In genomic region chr5:132830436-132831094, GRCh38 we compare ENCODE assay signal across 8 cellular contexts. TPM values are rescaled to one million over a fixed set of nuclear protein-coding genes. Genes with fewer than 3 reads are reported as not detected.
A peak's percentile ranks its signal among the peaks of the same experiment; 100 is the strongest.
DNase-seq lines count a peak whose midpoint lies in the region; ATAC-seq and TF ChIP-seq lines count a peak whose summit lies in the region.

Gene SHROOM1, minus strand, starts transcription at chr5:132830647. Its CDS starts 4,507 bp downstream, at chr5:132826140.

- ATAC-seq in GM21825 (IDR thresholded peaks at IDR 0.05; ENCODE audit: unreplicated experiment) (peak; percentile 56), foreskin keratinocyte (peak; percentile 42)
- ATAC-seq in activated CD8-positive, alpha-beta T cell treated with anti-CD3 and anti-CD28 coated beads, Interleukin-2, amount 10 ng/mL, durations not matched to agents 7 days and 5 days = peak; percentile 39

- no peaks in the 10 kb centered on the region for H3K4me1 ChIP-seq in foreskin keratinocyte
- H3K4me1 ChIP-seq in neural progenitor cell = no peaks in the 10 kb centered on the region

- peak within 1 kb of the TSS; percentile 81 for H3K4me3 Mint-ChIP-seq in activated T-cell treated with anti-CD3 and anti-CD28 coated beads, Interleukin-2, amount 50 U/mL, for 24 hours
- peak within 1 kb of the TSS; percentile 81 for H3K4me3 Mint-ChIP-seq in activated CD8-positive, alpha-beta T cell treated with anti-CD3 and anti-CD28 coated beads, Interleukin-2, amount 10 ng/mL, durations not matched to agents 7 days and 5 days
- H3K4me3 Mint-ChIP-seq in neural progenitor cell = peak within 1 kb of the TSS; percentile 85

- peak within 1 kb of the TSS; percentile 67 for H3K27ac Mint-ChIP-seq in activated T-cell treated with anti-CD3 and anti-CD28 coated beads, Interleukin-2, amount 50 U/mL, for 24 hours
- H3K27ac Mint-ChIP-seq in activated CD8-positive, alpha-beta T cell treated with anti-CD3 and anti-CD28 coated beads, Interleukin-2, amount 10 ng/mL, durations not matched to agents 7 days and 5 days = peak within 1 kb of the TSS; percentile 72
- peak within 1 kb of the TSS; percentile 69 for H3K27ac Mint-ChIP-seq in neural progenitor cell

- H3K4me2 ChIP-seq in neural progenitor cell = peak within 1 kb of the TSS; percentile 88

- no peaks in the 10 kb centered on the region for H3K36me3 ChIP-seq in neural progenitor cell

- no peak for TF ChIP-seq CTCF in foreskin keratinocyte (conservative IDR thresholded peaks at IDR 0.05)
- TF ChIP-seq CTCF in neural progenitor cell (IDR thresholded peaks at IDR 0.05) = no peak

- H4K20me1 ChIP-seq in neural progenitor cell (ENCODE audit: low read depth) = no peaks in the 10 kb centered on the region

- DNase-seq in activated T-cell treated with anti-CD3 and anti-CD28 coated beads, Interleukin-2, amount 50 U/mL, for 24 hours = no peak
- no peak for DNase-seq in activated T-cell treated with anti-CD3 and anti-CD28 coated beads, Interleukin-2, amount 50 U/mL, for 1 hour
- DNase-seq in Jurkat, Clone E6-1 (ENCODE audit: low read depth, low spot score) = no peak
- no peak for DNase-seq in activated CD8-positive, alpha-beta T cell treated with anti-CD3 and anti-CD28 coated beads, Interleukin-2, amount 10 ng/mL, durations not matched to agents 7 days and 5 days
- no peak for DNase-seq in foreskin keratinocyte
- DNase-seq in neural progenitor cell (ENCODE audit: low spot score) = peak; percentile 76
- no peak for DNase-seq in COLO829 (ENCODE audit: low spot score)

- no peaks in the 10 kb centered on the region for H3K79me2 ChIP-seq in neural progenitor cell (ENCODE audit: low read depth)

- H3K27me3 ChIP-seq in foreskin keratinocyte (peaks cover 9% of the 10 kb centered on the region), neural progenitor cell (peaks cover 86% of the 10 kb centered on the region)

- H3K36me3 Mint-ChIP-seq in activated T-cell treated with anti-CD3 and anti-CD28 coated beads, Interleukin-2, amount 50 U/mL, for 24 hours (ENCODE audit: low read depth) = no peaks in the 10 kb centered on the region
- H3K36me3 Mint-ChIP-seq in activated CD8-positive, alpha-beta T cell treated with anti-CD3 and anti-CD28 coated beads, Interleukin-2, amount 10 ng/mL, durations not matched to agents 7 days and 5 days (ENCODE audit: low read depth) = no peaks in the 10 kb centered on the region
- peaks cover 3% of the 10 kb centered on the region for H3K36me3 Mint-ChIP-seq in neural progenitor cell

- CTCF ChIA-PET in activated CD8-positive, alpha-beta T cell treated with anti-CD3 and anti-CD28 coated beads, Interleukin-2, amount 10 ng/mL, durations not matched to agents 7 days and 5 days (lab: Charles Lee) = interaction anchor here (0.6 to 8.0 kb wide), 11 partner anchors 10 to 303 kb away, joined by 3 to 62 read pairs (median 4); partner anchors contain the start of gene KIF3A

- no peaks in the 10 kb centered on the region for H3K9me3 Mint-ChIP-seq in activated T-cell treated with anti-CD3 and anti-CD28 coated beads, Interleukin-2, amount 50 U/mL, for 24 hours
- H3K9me3 Mint-ChIP-seq in activated CD8-positive, alpha-beta T cell treated with anti-CD3 and anti-CD28 coated beads, Interleukin-2, amount 10 ng/mL, durations not matched to agents 7 days and 5 days (ENCODE audit: insufficient read depth) = no peaks in the 10 kb centered on the region
- H3K9me3 Mint-ChIP-seq in neural progenitor cell = peaks cover 2% of the 10 kb centered on the region

- H3F3A ChIP-seq in neural progenitor cell (ENCODE audit: low read depth) = peaks cover 3% of the 10 kb centered on the region

- H2AFZ ChIP-seq in neural progenitor cell (replicated peaks) = peak within 1 kb of the TSS; percentile 99

- no peaks in the 10 kb centered on the region for H3K9me3 ChIP-seq in neural progenitor cell (ENCODE audit: low read depth)

- H3K27me3 Mint-ChIP-seq in activated T-cell treated with anti-CD3 and anti-CD28 coated beads, Interleukin-2, amount 50 U/mL, for 24 hours = peaks cover 57% of the 10 kb centered on the region
- H3K27me3 Mint-ChIP-seq in activated CD8-positive, alpha-beta T cell treated with anti-CD3 and anti-CD28 coated beads, Interleukin-2, amount 10 ng/mL, durations not matched to agents 7 days and 5 days (ENCODE audit: low read depth) = peaks cover 31% of the 10 kb centered on the region
- peaks cover 33% of the 10 kb centered on the region for H3K27me3 Mint-ChIP-seq in neural progenitor cell (ENCODE audit: insufficient read depth, low read depth)

- POLR2A ChIA-PET in activated CD8-positive, alpha-beta T cell treated with anti-CD3 and anti-CD28 coated beads, Interleukin-2, amount 10 ng/mL, durations not matched to agents 7 days and 5 days (lab: Charles Lee) = interaction anchor here (0.7 to 1.7 kb wide), 2 partner anchors 57 to 221 kb away, joined by 3 to 4 read pairs; partner anchors contain the start of gene HSPA4

- no peak within 1 kb of the TSS for H3K9ac ChIP-seq in neural progenitor cell

- H3K27ac ChIP-seq in foreskin keratinocyte (no peak within 1 kb of the TSS), neural progenitor cell (no peak within 1 kb of the TSS)

- H3K4me3 ChIP-seq in Jurkat, Clone E6-1 (ENCODE audit: low read length) = peak within 1 kb of the TSS; percentile 53
- H3K4me3 ChIP-seq in neural progenitor cell = peak within 1 kb of the TSS; percentile 66

- H3K4me1 Mint-ChIP-seq in activated T-cell treated with anti-CD3 and anti-CD28 coated beads, Interleukin-2, amount 50 U/mL, for 24 hours (ENCODE audit: low read depth) = peaks cover 18% of the 10 kb centered on the region
- H3K4me1 Mint-ChIP-seq in activated CD8-positive, alpha-beta T cell treated with anti-CD3 and anti-CD28 coated beads, Interleukin-2, amount 10 ng/mL, durations not matched to agents 7 days and 5 days (ENCODE audit: low read depth) = peaks cover 21% of the 10 kb centered on the region
- H3K4me1 Mint-ChIP-seq in neural progenitor cell = peaks cover 5% of the 10 kb centered on the region

RNA-seq across cellular contexts. Expression of gene SHROOM1, which starts in this region (rescaled TPM):
- polyA plus RNA-seq in Jurkat, Clone E6-1 (2012; ENCODE audit: insufficient read depth, insufficient read length) = 2.5 TPM
- 1 to 10 TPM; 2.9 to 3.3 TPM for total RNA-seq in activated CD8-positive, alpha-beta T cell treated with anti-CD3 and anti-CD28 coated beads, Interleukin-2, amount 10 ng/mL, durations not matched to agents 7 days and 5 days
- 2.9 and 3.0 TPM in 2 replicates for total RNA-seq in foreskin keratinocyte
- polyA plus RNA-seq in foreskin keratinocyte = 3.2 and 3.4 TPM in 2 replicates
- total RNA-seq in neural progenitor cell (ENCODE audit: low replicate concordance) = 0.36 and 2.0 TPM in 2 replicates
